ENCODE assay signal across 8 cellular contexts in genomic region chr4:138681000-138681604, GRCh38.
DNase-seq lines count a peak whose midpoint lies in the region; ATAC-seq and TF ChIP-seq lines count a peak whose summit lies in the region.

No MANE protein-coding gene starts in this region.

- peak; percentile 96 for TF ChIP-seq CTCF in MM.1S (IDR thresholded peaks at IDR 0.05; ENCODE audit: low read length)
- TF ChIP-seq CTCF in upper lobe of left lung (IDR thresholded peaks at IDR 0.05) = peak; percentile 73 to 95 (median 87)

- H3K27ac ChIP-seq in MM.1S (ENCODE audit: low read length) = no peak overlapping the region
- H3K27ac ChIP-seq in upper lobe of left lung = no peak overlapping the region

- in situ Hi-C loops in SK-MEL-5 (cut with HindIII; ENCODE audit: low pct_unique_long_range_greater_than_20kb, low sequenced_read_pairs) = no loop called here

- 5 to 10% methylated on average over 7 of the region's 7 CpGs for WGBS in upper lobe of left lung, 2 donors

- TF ChIP-seq EP300 in upper lobe of left lung (IDR thresholded peaks at IDR 0.05) = no peak

- H3K4me2 ChIP-seq in MM.1S (ENCODE audit: low read depth, low read length) = no peak overlapping the region

- ATAC-seq in upper lobe of left lung (ENCODE audit: low FRiP score in 2 of 2) = peak in 1 of 2 donors; percentile 90

- TF ChIP-seq POLR2A in upper lobe of left lung (IDR thresholded peaks at IDR 0.05) = no peak

- no peaks in the 10 kb centered on the region for H3K36me3 ChIP-seq in H7 (replicated peaks; ENCODE audit: control insufficient read depth, insufficient read depth, low read length)
- no peaks in the 10 kb centered on the region for H3K36me3 ChIP-seq in MM.1S (replicated peaks; ENCODE audit: insufficient read depth, low read length)
- H3K36me3 ChIP-seq in upper lobe of left lung = no peaks in the 10 kb centered on the region

- H3K4me3 ChIP-seq in H7 (ENCODE audit: insufficient read depth, low read depth, low read length) (no peak overlapping the region), MM.1S (ENCODE audit: low read length) (no peak overlapping the region), upper lobe of left lung (no peak overlapping the region)

- no peaks in the 10 kb centered on the region for H3K9me3 ChIP-seq in MM.1S (replicated peaks; ENCODE audit: insufficient read depth, low read length)
- H3K9me3 ChIP-seq in upper lobe of left lung = no peaks in the 10 kb centered on the region

- no peak overlapping the region for H2AFZ ChIP-seq in MM.1S (ENCODE audit: low read length)

- H3F3A ChIP-seq in MM.1S (ENCODE audit: insufficient read depth, low read length) = no peaks in the 10 kb centered on the region

- DNase-seq in GM03348 (ENCODE audit: low spot score) (peak; percentile 76), H7 (peak; percentile 35), MM.1S (peak; percentile 77), SK-MEL-5 (ENCODE audit: low read depth, low spot score) (peak; percentile 72), germinal center (ENCODE audit: low spot score) (peak; percentile 23), pons (ENCODE audit: low spot score) (peak; percentile 90), upper lobe of left lung (peak in 1 of 2 donors; percentile 76)
- peak; percentile 69 for DNase-seq in activated naive CD4-positive, alpha-beta T cell treated with Interleukin-2 at 50 U/mL for 16 hours

- H3K27me3 ChIP-seq in H7 (ENCODE audit: control insufficient read depth, insufficient read depth, low read length) = no peaks in the 10 kb centered on the region
- H3K27me3 ChIP-seq in MM.1S (replicated peaks; ENCODE audit: insufficient read depth, low read length) = no peaks in the 10 kb centered on the region
- no peaks in the 10 kb centered on the region for H3K27me3 ChIP-seq in upper lobe of left lung

- H3K9me2 ChIP-seq in MM.1S (replicated peaks; ENCODE audit: insufficient read depth, low read length) = no peaks in the 10 kb centered on the region

- no peak overlapping the region for H3K9ac ChIP-seq in MM.1S (ENCODE audit: low read length)

- no peaks in the 10 kb centered on the region for H3K4me1 ChIP-seq in MM.1S (ENCODE audit: low read length)
- H3K4me1 ChIP-seq in upper lobe of left lung = peaks cover 0 to 8% (median 3%) of the 10 kb centered on the region in 4 donors

- no peaks in the 10 kb centered on the region for H4K20me1 ChIP-seq in MM.1S (ENCODE audit: insufficient read depth, low read length)

- H3K79me2 ChIP-seq in MM.1S (ENCODE audit: low read length) = no peaks in the 10 kb centered on the region
